Comparison of ENCODE assay signal across 8 cellular contexts in genomic region chr3:152402698-152403456, GRCh38.
DNase-seq lines count a peak whose midpoint lies in the region; ATAC-seq and TF ChIP-seq lines count a peak whose summit lies in the region.

No MANE protein-coding gene starts in this region.

- intact Hi-C loops in activated T-helper 1 cell treated with anti-CD3 and anti-CD28 coated beads, Interleukin-12 subunit alpha, Interleukin-12 subunit beta, Interleukin-2, Interleukin-4 antibody, amounts not matched to agents 30 ng/mL and 10 ng/mL and 1 ng/mL, durations not matched to agents 14 hours and 24 hours and 36 hours (cut with micrococcal nuclease): loop anchor here (1.0 to 5.0 kb wide), 5 partner anchors 9 to 206 kb away; no protein-coding TSS in a partner anchor
- intact Hi-C loops in right lobe of liver (cut with DNase I) (no loop called here), aorta (cut with DNase I) (no loop called here)

- H3K36me3 Mint-ChIP-seq in activated T-helper 1 cell treated with anti-CD3 and anti-CD28 coated beads, Interleukin-12 subunit alpha, Interleukin-12 subunit beta, Interleukin-2, Interleukin-4 antibody, amounts not matched to agents 30 ng/mL and 10 ng/mL and 1 ng/mL, durations not matched to agents 14 hours and 24 hours and 36 hours (ENCODE audit: low read depth): peaks cover 23% of the 10 kb centered on the region

- H3K4me3 ChIP-seq in right lobe of liver (no peak overlapping the region), aorta (ENCODE audit: low read length in 2 of 2) (no peak overlapping the region)

- in situ Hi-C loops in KBM-7 (cut with MboI; ENCODE audit: low pct_unique_long_range_greater_than_20kb, low sequenced_read_pairs): no loop called here

- H3K9me3 Mint-ChIP-seq in activated T-helper 1 cell treated with anti-CD3 and anti-CD28 coated beads, Interleukin-12 subunit alpha, Interleukin-12 subunit beta, Interleukin-2, Interleukin-4 antibody, amounts not matched to agents 30 ng/mL and 10 ng/mL and 1 ng/mL, durations not matched to agents 14 hours and 24 hours and 36 hours: no peaks in the 10 kb centered on the region

- H3K36me3 ChIP-seq in right lobe of liver (no peaks in the 10 kb centered on the region), aorta (ENCODE audit: control insufficient read depth in 1 of 2, insufficient read depth in 2 of 2, low read length in 1 of 2) (no peaks in the 10 kb centered on the region)

- H3K27me3 Mint-ChIP-seq in activated T-helper 1 cell treated with anti-CD3 and anti-CD28 coated beads, Interleukin-12 subunit alpha, Interleukin-12 subunit beta, Interleukin-2, Interleukin-4 antibody, amounts not matched to agents 30 ng/mL and 10 ng/mL and 1 ng/mL, durations not matched to agents 14 hours and 24 hours and 36 hours (ENCODE audit: insufficient read depth): no peaks in the 10 kb centered on the region

- no peak for TF ChIP-seq CTCF in right lobe of liver (IDR thresholded peaks at IDR 0.05)

- no peak overlapping the region for H3K4me3 Mint-ChIP-seq in activated T-helper 1 cell treated with anti-CD3 and anti-CD28 coated beads, Interleukin-12 subunit alpha, Interleukin-12 subunit beta, Interleukin-2, Interleukin-4 antibody, amounts not matched to agents 30 ng/mL and 10 ng/mL and 1 ng/mL, durations not matched to agents 14 hours and 24 hours and 36 hours

- H3K4me1 ChIP-seq in right lobe of liver: peaks cover 0 to 46% (median 10%) of the 10 kb centered on the region in 4 donors
- H3K4me1 ChIP-seq in aorta (ENCODE audit: control insufficient read depth in 1 of 2, insufficient read depth in 2 of 2, low read length in 2 of 2): peaks cover 6 to 12% of the 10 kb centered on the region in 2 donors

- H3K9me3 ChIP-seq in right lobe of liver: no peaks in the 10 kb centered on the region
- no peaks in the 10 kb centered on the region for H3K9me3 ChIP-seq in aorta (ENCODE audit: control insufficient read depth, low read length)

- WGBS in right lobe of liver (ENCODE audit: insufficient coverage, low coverage, low lambda C conversion rate, missing lambda C conversion rate): 63% methylated on average over 5 of the region's 5 CpGs
- WGBS in aorta, 2 donors: 7 to 10% methylated on average over 5 of the region's 5 CpGs

- TF ChIP-seq POLR2A in right lobe of liver (IDR thresholded peaks at IDR 0.05): no peak

- H3K27ac Mint-ChIP-seq in activated T-helper 1 cell treated with anti-CD3 and anti-CD28 coated beads, Interleukin-12 subunit alpha, Interleukin-12 subunit beta, Interleukin-2, Interleukin-4 antibody, amounts not matched to agents 30 ng/mL and 10 ng/mL and 1 ng/mL, durations not matched to agents 14 hours and 24 hours and 36 hours: peak overlapping the region; percentile 86

- ATAC-seq in right lobe of liver (peak in 3 of 4 donors; percentile 14 to 36 (median 22)), aorta (ENCODE audit: low FRiP score) (peak; percentile 35)

- peaks cover 79% of the 10 kb centered on the region for H3K4me1 Mint-ChIP-seq in activated T-helper 1 cell treated with anti-CD3 and anti-CD28 coated beads, Interleukin-12 subunit alpha, Interleukin-12 subunit beta, Interleukin-2, Interleukin-4 antibody, amounts not matched to agents 30 ng/mL and 10 ng/mL and 1 ng/mL, durations not matched to agents 14 hours and 24 hours and 36 hours (ENCODE audit: low read depth)

- DNase-seq in stimulated activated CD4-positive, alpha-beta T cell treated with anti-CD3 and anti-CD28 coated beads, Interleukin-1b, Interleukin-23, amount 100 ng/mL, for 48 hours: peak; percentile 17
- no peak for DNase-seq in stimulated activated CD4-positive, alpha-beta T cell treated with anti-CD3 and anti-CD28 coated beads, Interleukin-4, amount 100 ng/mL, for 24 hours
- no peak for DNase-seq in activated T-helper 1 cell treated with anti-CD3 and anti-CD28 coated beads, Interleukin-12 subunit alpha, Interleukin-12 subunit beta, Interleukin-2, Interleukin-4 antibody, amounts not matched to agents 30 ng/mL and 10 ng/mL and 1 ng/mL, durations not matched to agents 14 hours and 24 hours and 36 hours (ENCODE audit: low spot score)
- DNase-seq in right lobe of liver (no peak), aorta (no peak), EL (no peak), KBM-7 (no peak), occipital lobe (lab: John Stamatoyannopoulos, UW) (no peak)

- no peaks in the 10 kb centered on the region for H3K27me3 ChIP-seq in right lobe of liver
- H3K27me3 ChIP-seq in aorta (ENCODE audit: control insufficient read depth in 1 of 2, insufficient read depth in 2 of 2, low read length in 1 of 2): no peaks in the 10 kb centered on the region

- no peak overlapping the region for H3K27ac ChIP-seq in right lobe of liver
- peak overlapping the region; percentile 80 to 93 for H3K27ac ChIP-seq in aorta (ENCODE audit: low read depth in 1 of 2, low read length in 2 of 2)

Comparison
In these comparisons a context has a peak if more than half of its experiments do, and no peak if none do; other contexts are left out.
1. H3K27ac ChIP-seq: peak in aorta (2 of 2); none in right lobe of liver (0 of 3).